In genomic region chr10:78302989-78303854, GRCh38 we compare ENCODE assay signal across 1 cellular context.
TF ChIP-seq lines count a peak whose summit lies in the region.

No MANE protein-coding gene starts in this region.

TF ChIP-seq in HepG2, 621 proteins besides CTCF, POLR2A, EP300 and RAD21 (continued from another document and continues in another):
- TF ChIP-seq ZHX2 (IDR thresholded peaks at IDR 0.05; ENCODE audit: low read depth): peak; percentile 13; the same call in 1 of the 2 replicates
- no peak; the same call in 1 of the 2 replicates for TF ChIP-seq ZHX2 (CRISPR knock-in tag; IDR thresholded peaks at IDR 0.05; ENCODE audit: borderline replicate concordance)
- peak; percentile 39; the same call in 1 of the 2 replicates for TF ChIP-seq TSC22D2 (CRISPR knock-in tag; IDR thresholded peaks at IDR 0.05; ENCODE audit: borderline replicate concordance)
- TF ChIP-seq HBP1 (CRISPR knock-in tag; IDR thresholded peaks at IDR 0.05; ENCODE audit: low read depth): no peak; the same call in 1 of the 2 replicates
- no peak for TF ChIP-seq GPN1 (CRISPR knock-in tag; IDR thresholded peaks at IDR 0.05; ENCODE audit: borderline replicate concordance)
- TF ChIP-seq ARID5B (CRISPR knock-in tag; IDR thresholded peaks at IDR 0.05): peak; percentile 75
- 0 out of 2 replicates have a peak, but pooled peaks have one; percentile 61 for TF ChIP-seq ZNF451 (CRISPR knock-in tag; IDR thresholded peaks at IDR 0.05)
- TF ChIP-seq ZNF331 (CRISPR knock-in tag; IDR thresholded peaks at IDR 0.05): peak; percentile 81
- TF ChIP-seq KDM3A (CRISPR knock-in tag; IDR thresholded peaks at IDR 0.05; ENCODE audit: low read depth): peak; percentile 51; the same call in 1 of the 2 replicates
- TF ChIP-seq YY1 (IDR thresholded peaks at IDR 0.05; ENCODE audit: insufficient read depth, insufficient replicate concordance, low read depth, low read length): peak; percentile 91
- TF ChIP-seq EZH2 (conservative IDR thresholded peaks at IDR 0.05; ENCODE audit: low read depth, low read length): no peak
- TF ChIP-seq ELF3 (CRISPR knock-in tag; IDR thresholded peaks at IDR 0.05): peak; percentile 67; the same call in 1 of the 2 replicates
- TF ChIP-seq ZNF337 (CRISPR knock-in tag; IDR thresholded peaks at IDR 0.05; ENCODE audit: borderline replicate concordance, low read depth): no peak
- TF ChIP-seq GTF3A (CRISPR knock-in tag; conservative IDR thresholded peaks at IDR 0.05): no peak
- TF ChIP-seq SMARCE1 (IDR thresholded peaks at IDR 0.05; ENCODE audit: borderline replicate concordance): no peak
- no peak for TF ChIP-seq ZNF616 (CRISPR knock-in tag; IDR thresholded peaks at IDR 0.05; ENCODE audit: low read depth)
- TF ChIP-seq ZNF564 (CRISPR knock-in tag; IDR thresholded peaks at IDR 0.05): 0 out of 2 replicates have a peak, but pooled peaks have one; percentile 51
- peak; percentile 74; the same call in 1 of the 2 replicates for TF ChIP-seq ZFP37 (CRISPR knock-in tag; IDR thresholded peaks at IDR 0.05; ENCODE audit: borderline replicate concordance)
- TF ChIP-seq ZBTB43 (CRISPR knock-in tag; conservative IDR thresholded peaks at IDR 0.05): no peak
- TF ChIP-seq MEIS1 (CRISPR knock-in tag; IDR thresholded peaks at IDR 0.05; ENCODE audit: borderline replicate concordance): no peak
- TF ChIP-seq ZFP36 (IDR thresholded peaks at IDR 0.05; ENCODE audit: borderline replicate concordance, low read depth, low read length, partially characterized antibody): no peak
- TF ChIP-seq ZNF674 (CRISPR knock-in tag; IDR thresholded peaks at IDR 0.05; ENCODE audit: low read depth): no peak
- no peak for TF ChIP-seq ZXDC (CRISPR knock-in tag; IDR thresholded peaks at IDR 0.05)
- no peak for TF ChIP-seq ZFP62 (CRISPR knock-in tag; IDR thresholded peaks at IDR 0.05)
- 0 out of 2 replicates have a peak, but pooled peaks have one; percentile 74 for TF ChIP-seq ZNF230 (CRISPR knock-in tag; IDR thresholded peaks at IDR 0.05)
- peak; percentile 62; the same call in 1 of the 2 replicates for TF ChIP-seq ISL2 (CRISPR knock-in tag; IDR thresholded peaks at IDR 0.05)
- no peak for TF ChIP-seq ELK4 (CRISPR knock-in tag; IDR thresholded peaks at IDR 0.05; ENCODE audit: borderline replicate concordance)
- TF ChIP-seq IRF9 (CRISPR knock-in tag; IDR thresholded peaks at IDR 0.05; ENCODE audit: borderline replicate concordance): peak; percentile 70
- peak; percentile 57 for TF ChIP-seq ZNF788 (CRISPR knock-in tag; IDR thresholded peaks at IDR 0.05; ENCODE audit: borderline replicate concordance)
- no peak for TF ChIP-seq ZNF275 (CRISPR knock-in tag; IDR thresholded peaks at IDR 0.05; ENCODE audit: borderline replicate concordance)
- TF ChIP-seq SALL1 (CRISPR knock-in tag; IDR thresholded peaks at IDR 0.05): peak; percentile 85
- TF ChIP-seq ZBTB8A (CRISPR knock-in tag; IDR thresholded peaks at IDR 0.05; ENCODE audit: borderline replicate concordance, low read depth): no peak
- no peak for TF ChIP-seq TFDP1 (CRISPR knock-in tag; IDR thresholded peaks at IDR 0.05; ENCODE audit: borderline replicate concordance)
- TF ChIP-seq NFE2L1 (CRISPR knock-in tag; IDR thresholded peaks at IDR 0.05; ENCODE audit: borderline replicate concordance): no peak
- peak; percentile 69; the same call in 1 of the 2 replicates for TF ChIP-seq ZSCAN5A (CRISPR knock-in tag; IDR thresholded peaks at IDR 0.05; ENCODE audit: borderline replicate concordance)
